15 cellular contexts compared by ENCODE assay signal in genomic region chr14:90545966-90546751, GRCh38.
DNase-seq lines count a peak whose midpoint lies in the region; ATAC-seq and TF ChIP-seq lines count a peak whose summit lies in the region.
"Had no signal": no experiment of that assay in that cellular context is flagged by ENCODE, and none has a peak within 500 bp of the region (broad histone marks: within the 10 kb centered on the region; RNA-seq: fewer than 3 reads in every experiment).

No MANE protein-coding gene starts in this region.

- TF ChIP-seq CTCF in AG10803 (conservative IDR thresholded peaks at IDR 0.05; ENCODE audit: low read length), result no peak
- TF ChIP-seq CTCF in cardiac muscle cell (IDR thresholded peaks at IDR 0.05; ENCODE audit: low read depth, low read length), result no peak
- no peak for TF ChIP-seq CTCF in GM10266 (IDR thresholded peaks at IDR 0.05; ENCODE audit: control insufficient read depth, insufficient read depth, low read depth, missing control alignments)
- TF ChIP-seq CTCF in HFFc6 (IDR thresholded peaks at IDR 0.05), result no peak

- H3K9me3 ChIP-seq in T-helper 17 cell (ENCODE audit: control insufficient read depth, low read length, poor library complexity, severe bottlenecking), result no peaks in the 10 kb centered on the region
- no peaks in the 10 kb centered on the region for H3K9me3 ChIP-seq in cardiac muscle cell (ENCODE audit: low read depth)

- no peaks in the 10 kb centered on the region for H3K27me3 ChIP-seq in cardiac muscle cell

- CTCF ChIA-PET in activated CD8-positive, alpha-beta memory T cell treated with anti-CD3 and anti-CD28 coated beads, Interleukin-2, amount 10 ng/mL, durations not matched to agents 7 days and 5 days (lab: Charles Lee), result interaction anchor here (0.7 kb wide), 1 partner anchor 36 kb away, joined by 3 read pairs; no protein-coding TSS in a partner anchor

- H3K27ac Mint-ChIP-seq in T-helper 17 cell (peak overlapping the region; percentile 54), HFFc6 (no peak overlapping the region)
- no peak overlapping the region for H3K27ac Mint-ChIP-seq in activated CD8-positive, alpha-beta memory T cell treated with anti-CD3 and anti-CD28 coated beads, Interleukin-2, amount 10 ng/mL, durations not matched to agents 7 days and 5 days
- H3K27ac Mint-ChIP-seq: activated naive CD4-positive, alpha-beta T cell treated with anti-CD3 and anti-CD28 coated beads, Interleukin-2, amount 50 U/mL, for 24 hours had no signal

- intact Hi-C loops in posterior cingulate gyrus (cut with DNase I), result no loop called here

- H3K4me3 ChIP-seq in AG10803 (ENCODE audit: low read length), result no peak overlapping the region
- no peak overlapping the region for H3K4me3 ChIP-seq in cardiac muscle cell
- H3K4me3 ChIP-seq: skin epidermis had no signal

- H3K4me1 Mint-ChIP-seq in T-helper 17 cell (no peaks in the 10 kb centered on the region), HFFc6 (ENCODE audit: low read depth) (no peaks in the 10 kb centered on the region)
- H3K4me1 Mint-ChIP-seq in activated CD8-positive, alpha-beta memory T cell treated with anti-CD3 and anti-CD28 coated beads, Interleukin-2, amount 10 ng/mL, durations not matched to agents 7 days and 5 days, result no peaks in the 10 kb centered on the region
- H3K4me1 Mint-ChIP-seq: activated naive CD4-positive, alpha-beta T cell treated with anti-CD3 and anti-CD28 coated beads, Interleukin-2, amount 50 U/mL, for 24 hours had no signal

- H3K4me1 ChIP-seq in cardiac muscle cell (ENCODE audit: low read depth), result peaks cover 10% of the 10 kb centered on the region

- H3K36me3 ChIP-seq in cardiac muscle cell, result no peaks in the 10 kb centered on the region

- H3K36me3 Mint-ChIP-seq in T-helper 17 cell (ENCODE audit: low read depth), result no peaks in the 10 kb centered on the region
- H3K36me3 Mint-ChIP-seq in HFFc6 (ENCODE audit: low read depth), result no peaks in the 10 kb centered on the region
- no peaks in the 10 kb centered on the region for H3K36me3 Mint-ChIP-seq in activated CD8-positive, alpha-beta memory T cell treated with anti-CD3 and anti-CD28 coated beads, Interleukin-2, amount 10 ng/mL, durations not matched to agents 7 days and 5 days
- H3K36me3 Mint-ChIP-seq: activated naive CD4-positive, alpha-beta T cell treated with anti-CD3 and anti-CD28 coated beads, Interleukin-2, amount 50 U/mL, for 24 hours had no signal

- peak overlapping the region; percentile 30 for H3K27ac ChIP-seq in cardiac muscle cell

- no peaks in the 10 kb centered on the region for H3K9me3 Mint-ChIP-seq in HFFc6
- no peaks in the 10 kb centered on the region for H3K9me3 Mint-ChIP-seq in activated CD8-positive, alpha-beta memory T cell treated with anti-CD3 and anti-CD28 coated beads, Interleukin-2, amount 10 ng/mL, durations not matched to agents 7 days and 5 days (ENCODE audit: low read depth)
- H3K9me3 Mint-ChIP-seq: activated naive CD4-positive, alpha-beta T cell treated with anti-CD3 and anti-CD28 coated beads, Interleukin-2, amount 50 U/mL, for 24 hours had no signal

- ATAC-seq in T-helper 17 cell, result no peak
- no peak for ATAC-seq in activated CD8-positive, alpha-beta memory T cell treated with anti-CD3 and anti-CD28 coated beads, Interleukin-2, amount 10 ng/mL, durations not matched to agents 7 days and 5 days

- DNase-seq in AG10803 (ENCODE audit: low read depth) (peak; percentile 19), T-helper 17 cell (no peak), cardiac muscle cell (ENCODE audit: low read depth in 1 of 2, low spot score in 1 of 2) (peak in 1 of 2 donors; percentile 71), posterior cingulate gyrus (peak in 9 of 10 donors; percentile 47 to 94 (median 65)), GM10266 (ENCODE audit: extremely low spot score) (no peak), HFFc6 (no peak), dedifferentiated amniotic fluid mesenchymal stem cell (ENCODE audit: extremely low spot score) (no peak)
- DNase-seq in activated CD8-positive, alpha-beta memory T cell treated with anti-CD3 and anti-CD28 coated beads, Interleukin-2, amount 10 ng/mL, durations not matched to agents 7 days and 5 days, result no peak
- DNase-seq: activated CD4-positive, alpha-beta T cell treated with anti-CD3 and anti-CD28 coated beads for 48 hours; EL; KG1; NCI-H2227 treated with DMSO at 0.1 percent for 48 hours; SHP77 treated with DMSO at 0.1 percent for 48 hours had no signal

- H3K4me3 Mint-ChIP-seq in T-helper 17 cell, result no peak overlapping the region
- no peak overlapping the region for H3K4me3 Mint-ChIP-seq in HFFc6
- H3K4me3 Mint-ChIP-seq in activated CD8-positive, alpha-beta memory T cell treated with anti-CD3 and anti-CD28 coated beads, Interleukin-2, amount 10 ng/mL, durations not matched to agents 7 days and 5 days, result no peak overlapping the region
- H3K4me3 Mint-ChIP-seq: activated naive CD4-positive, alpha-beta T cell treated with anti-CD3 and anti-CD28 coated beads, Interleukin-2, amount 50 U/mL, for 24 hours had no signal

- H3K27me3 Mint-ChIP-seq in T-helper 17 cell (peaks cover 5% of the 10 kb centered on the region), HFFc6 (ENCODE audit: insufficient read depth) (no peaks in the 10 kb centered on the region; the same call in none of the 2 replicates)
- H3K27me3 Mint-ChIP-seq in activated CD8-positive, alpha-beta memory T cell treated with anti-CD3 and anti-CD28 coated beads, Interleukin-2, amount 10 ng/mL, durations not matched to agents 7 days and 5 days, result no peaks in the 10 kb centered on the region
- H3K27me3 Mint-ChIP-seq: activated naive CD4-positive, alpha-beta T cell treated with anti-CD3 and anti-CD28 coated beads, Interleukin-2, amount 50 U/mL, for 24 hours had no signal

Comparison
In these comparisons a context has a peak if more than half of its experiments do, and no peak if none do; other contexts are left out.
1. DNase-seq: peak in AG10803 (single experiment) and posterior cingulate gyrus (9 of 10); none in T-helper 17 cell (0 of 3), GM10266 (single experiment), HFFc6 (single experiment), activated CD8-positive, alpha-beta memory T cell treated with anti-CD3 and anti-CD28 coated beads, Interleukin-2, amount 10 ng/mL, durations not matched to agents 7 days and 5 days (single experiment) and dedifferentiated amniotic fluid mesenchymal stem cell (single experiment).